20 cellular contexts compared by ENCODE assay signal in the genomic region with DNA sequence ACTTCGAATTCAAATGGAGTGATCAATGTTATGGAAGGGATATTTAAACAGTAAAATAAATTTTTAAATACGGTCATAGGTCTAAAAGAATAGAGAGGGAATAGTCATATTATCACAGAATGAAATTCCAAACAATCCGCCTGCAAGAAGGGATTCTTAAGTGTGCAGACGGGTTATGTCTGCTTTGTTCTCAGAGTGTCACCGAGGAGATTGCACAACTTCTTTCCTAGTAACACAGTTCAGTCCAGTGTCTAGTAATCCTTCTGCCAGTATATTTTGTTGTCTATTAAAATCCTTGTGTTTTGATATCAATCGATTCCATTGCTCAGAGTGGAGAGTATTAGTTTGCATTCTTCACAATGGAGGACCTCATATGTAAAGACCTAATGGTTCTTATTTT. TPM values are rescaled to one million over a fixed set of nuclear protein-coding genes. Genes with fewer than 3 reads are reported as not detected.
"Had no signal": no experiment of that assay in that cellular context is flagged by ENCODE, and none has a peak within 500 bp of the region (broad histone marks: within the 10 kb centered on the region; RNA-seq: fewer than 3 reads in every experiment).

No MANE protein-coding gene starts in this region.

- H3K9me3 ChIP-seq: thoracic aorta, upper lobe of right lung had no signal

- H3K27ac ChIP-seq: brain microvascular endothelial cell, thoracic aorta, upper lobe of right lung had no signal

- ATAC-seq: activated T-cell treated with anti-CD3 and anti-CD28 coated beads, Interleukin-2, amount 50 U/mL, for 4 hours; left lobe of liver; natural killer cell; T-helper 17 cell; upper lobe of right lung had no signal

- H3K36me3 ChIP-seq: brain microvascular endothelial cell, thoracic aorta, upper lobe of right lung had no signal

- H3K4me3 ChIP-seq: thoracic aorta, upper lobe of right lung had no signal

- H3K27me3 ChIP-seq: brain microvascular endothelial cell, upper lobe of right lung had no signal

- H3K4me1 ChIP-seq: upper lobe of right lung had no signal

- DNase-seq: activated CD4-positive, alpha-beta memory T cell treated with anti-CD3 and anti-CD28 coated beads for 36 hours; activated CD4-positive, alpha-beta T cell treated with anti-CD3 and anti-CD28 coated beads for 36 hours; activated effector memory CD4-positive, alpha-beta T cell treated with Interleukin-2 at 50 U/mL for 16 hours; activated T-cell treated with anti-CD3 and anti-CD28 coated beads, Interleukin-2, amount 50 U/mL, for 4 hours; amniotic stem cell; brain microvascular endothelial cell; cerebellar nuclear complex; effector memory CD4-positive, alpha-beta T cell; hippocampal formation; natural killer cell; posterior cingulate gyrus; retina; small intestine; T-helper 17 cell; upper lobe of right lung had no signal

RNA-seq across cellular contexts. Expression of gene LRRC53, which starts 48.4 kb away (rescaled TPM):
- total RNA-seq: activated CD4-positive, alpha-beta memory T cell treated with anti-CD3 and anti-CD28 coated beads for 36 hours; activated CD4-positive, alpha-beta T cell treated with anti-CD3 and anti-CD28 coated beads for 36 hours; activated naive CD4-positive, alpha-beta T cell treated with anti-CD3 and anti-CD28 coated beads, Interleukin-2, amount 50 U/mL, for 72 hours; activated T-cell treated with anti-CD3 and anti-CD28 coated beads, Interleukin-2, amount 50 U/mL, for 4 hours; glomerular endothelial cell; left lobe of liver; natural killer cell; T-helper 17 cell; thoracic aorta; upper lobe of right lung had no signal
- polyA plus RNA-seq: keratinocyte, small intestine had no signal
